14 cellular contexts compared by ENCODE assay signal in genomic region chr14:80390911-80391310, GRCh38.
DNase-seq lines count a peak whose midpoint lies in the region; ATAC-seq, FAIRE-seq and TF ChIP-seq lines count a peak whose summit lies in the region.
"Had no signal": no experiment of that assay in that cellular context is flagged by ENCODE, and none has a peak within 500 bp of the region (broad histone marks: within the 10 kb centered on the region; RNA-seq: fewer than 3 reads in every experiment).

No MANE protein-coding gene starts in this region.

- H3K4me3 ChIP-seq in bronchial epithelial cell (ENCODE audit: low read depth, low read length): no peak overlapping the region
- H3K4me3 ChIP-seq in naive thymus-derived CD4-positive, alpha-beta T cell (ENCODE audit: low read length): no peak overlapping the region
- H3K4me3 ChIP-seq: right lobe of liver, tibial artery had no signal

- POLR2A ChIA-PET in naive thymus-derived CD4-positive, alpha-beta T cell (lab: Charles Lee): no interaction called here

- in situ Hi-C loops in ACHN (cut with HindIII; ENCODE audit: low pct_ligation_motif_present, low pct_unique_long_range_greater_than_20kb, low sequenced_read_pairs): no loop called here

- H3K27ac Mint-ChIP-seq in naive thymus-derived CD4-positive, alpha-beta T cell: no peak overlapping the region

- H3K4me1 ChIP-seq in naive thymus-derived CD4-positive, alpha-beta T cell (ENCODE audit: control insufficient read depth in 2 of 2, insufficient read depth in 2 of 2, low read length in 2 of 2): no peaks in the 10 kb centered on the region
- H3K4me1 ChIP-seq: right lobe of liver had no signal

- no peaks in the 10 kb centered on the region for H3K27me3 Mint-ChIP-seq in naive thymus-derived CD4-positive, alpha-beta T cell

- no peaks in the 10 kb centered on the region for H3K36me3 ChIP-seq in bronchial epithelial cell (ENCODE audit: control insufficient read depth, insufficient read depth, low read length)
- H3K36me3 ChIP-seq in naive thymus-derived CD4-positive, alpha-beta T cell (ENCODE audit: control insufficient read depth in 2 of 3, insufficient read depth in 3 of 3, low read length in 3 of 3): no peaks in the 10 kb centered on the region
- H3K36me3 ChIP-seq: right lobe of liver, tibial artery had no signal

- H3K4me3 Mint-ChIP-seq in naive thymus-derived CD4-positive, alpha-beta T cell: no peak overlapping the region

- FAIRE-seq in HTR-8/SVneo (lab: Jason Lieb, UNC) (peak; percentile 94), bronchial epithelial cell (lab: Jason Lieb, UNC) (peak; percentile 81)

- H3K27ac ChIP-seq in naive thymus-derived CD4-positive, alpha-beta T cell (ENCODE audit: low read depth, low read length): no peak overlapping the region
- H3K27ac ChIP-seq: right lobe of liver, tibial artery had no signal

- H3K36me3 Mint-ChIP-seq in naive thymus-derived CD4-positive, alpha-beta T cell: no peaks in the 10 kb centered on the region

- peaks cover 0 to 16% (median 0%) of the 10 kb centered on the region in 11 donors for H3K9me3 Mint-ChIP-seq in naive thymus-derived CD4-positive, alpha-beta T cell

- no peaks in the 10 kb centered on the region for H3K27me3 ChIP-seq in bronchial epithelial cell (ENCODE audit: control insufficient read depth, insufficient read depth, low read length)
- no peaks in the 10 kb centered on the region for H3K27me3 ChIP-seq in naive thymus-derived CD4-positive, alpha-beta T cell (ENCODE audit: control insufficient read depth in 2 of 2, insufficient read depth in 2 of 2, low read length in 2 of 2)
- H3K27me3 ChIP-seq: right lobe of liver, tibial artery had no signal

- no peaks in the 10 kb centered on the region for H3K4me1 Mint-ChIP-seq in naive thymus-derived CD4-positive, alpha-beta T cell

- no peak for ATAC-seq in naive thymus-derived CD4-positive, alpha-beta T cell
- ATAC-seq: right lobe of liver had no signal

- H3K9me3 ChIP-seq in naive thymus-derived CD4-positive, alpha-beta T cell (ENCODE audit: control insufficient read depth in 2 of 3, low read length in 3 of 3): no peaks in the 10 kb centered on the region
- H3K9me3 ChIP-seq: right lobe of liver, tibial artery had no signal

- DNase-seq in ACHN: peak; percentile 8
- peak; percentile 13 for DNase-seq in HTR-8/SVneo (ENCODE audit: insufficient read length, low spot score)
- DNase-seq in bronchial epithelial cell (ENCODE audit: low read depth): peak; percentile 95
- peak; percentile 88 for DNase-seq in iris pigment epithelial cell (ENCODE audit: low read depth)
- no peak for DNase-seq in DMS 273 (lab: John Stamatoyannopoulos, UW; ENCODE audit: unreplicated experiment)
- no peak for DNase-seq in naive thymus-derived CD4-positive, alpha-beta T cell
- no peak for DNase-seq in GDM1 (lab: John Stamatoyannopoulos, UW)
- no peak for DNase-seq in COLO829 (ENCODE audit: low spot score)
- DNase-seq: activated CD4-positive, alpha-beta T cell treated with anti-CD3 and anti-CD28 coated beads for 48 hours; activated effector memory CD4-positive, alpha-beta T cell treated with anti-CD3 and anti-CD28 coated beads, Interleukin-2, amount 50 U/mL, for 16 hours; cortex of kidney; NCI-H524 treated with DMSO at 0.1 percent for 48 hours; right lobe of liver; tibial artery had no signal

- TF ChIP-seq CTCF in bronchial epithelial cell (IDR thresholded peaks at IDR 0.05; ENCODE audit: insufficient read depth, low read length, severe bottlenecking): no peak

- CTCF ChIA-PET in naive thymus-derived CD4-positive, alpha-beta T cell (lab: Charles Lee): no interaction called here

- intact Hi-C loops in naive thymus-derived CD4-positive, alpha-beta T cell (cut with micrococcal nuclease): no loop called here

Comparison
In these comparisons a context has a peak if more than half of its experiments do, and no peak if none do; other contexts are left out.
1. DNase-seq: peak in ACHN (single experiment), HTR-8/SVneo (single experiment), bronchial epithelial cell (single experiment) and iris pigment epithelial cell (single experiment); none in DMS 273 (single experiment), naive thymus-derived CD4-positive, alpha-beta T cell (0 of 9), GDM1 (single experiment) and COLO829 (single experiment).